14 cellular contexts compared by ENCODE assay signal in genomic region chr7:127907638-127908040, GRCh38.
DNase-seq lines count a peak whose midpoint lies in the region.
"Had no signal": no experiment of that assay in that cellular context is flagged by ENCODE, and none has a peak within 500 bp of the region (broad histone marks: within the 10 kb centered on the region; RNA-seq: fewer than 3 reads in every experiment).

No MANE protein-coding gene starts in this region.

- peaks cover 31% of the 10 kb centered on the region; the same call in 1 of the 2 replicates for H3F3A ChIP-seq in GM23248 (ENCODE audit: insufficient read depth)

- no peaks in the 10 kb centered on the region for H3K27me3 ChIP-seq in GM23248 (replicated peaks; ENCODE audit: insufficient read depth)

- H3K27ac ChIP-seq in GM23248: no peak overlapping the region
- H3K27ac ChIP-seq: psoas muscle had no signal

- H3K4me1 ChIP-seq in GM23248 (ENCODE audit: insufficient read depth): peaks cover 25% of the 10 kb centered on the region
- H3K4me1 ChIP-seq: psoas muscle had no signal

- WGBS in GM23248 (ENCODE audit: low coverage in 1 of 2, low lambda C conversion rate in 2 of 2, missing lambda C conversion rate in 2 of 2), 2 experiments: 79 to 86% methylated on average over 3 of the region's 3 CpGs

- no peak overlapping the region for H3K9ac ChIP-seq in GM23248

- no peak overlapping the region for H3K4me3 ChIP-seq in GM23248
- H3K4me3 ChIP-seq: psoas muscle had no signal

- H2AFZ ChIP-seq in GM23248: no peak overlapping the region

- no peaks in the 10 kb centered on the region for H3K9me3 ChIP-seq in GM23248 (ENCODE audit: low read depth)
- H3K9me3 ChIP-seq: psoas muscle had no signal

- H4K20me1 ChIP-seq in GM23248 (ENCODE audit: insufficient read depth): no peaks in the 10 kb centered on the region; the same call in 1 of the 2 replicates

- in situ Hi-C loops in GM23248 (cut with MboI): no loop called here

- H3K9me2 ChIP-seq in GM23248 (ENCODE audit: insufficient read depth): no peaks in the 10 kb centered on the region

- peaks cover 86% of the 10 kb centered on the region for H3K79me2 ChIP-seq in GM23248 (ENCODE audit: insufficient read depth)

- H3K4me2 ChIP-seq in GM23248 (ENCODE audit: unreplicated experiment): no peak overlapping the region

- DNase-seq in DMS53 (lab: John Stamatoyannopoulos, UW) (peak; percentile 83), HuH-7 (ENCODE audit: low spot score) (peak; percentile 10), astrocyte of the hippocampus (ENCODE audit: low read depth, low spot score) (peak; percentile 39), lung microvascular endothelial cell (ENCODE audit: low read depth in 2 of 2) (peak; percentile 58 to 86), NCI-H2107 (lab: John Stamatoyannopoulos, UW) (no peak), CD1c-positive myeloid dendritic cell (ENCODE audit: extremely low spot score) (no peak), anterior cingulate cortex (lab: John Stamatoyannopoulos, UW) (no peak), GM23248 (no peak)
- DNase-seq: CD4-positive, CD25-positive, alpha-beta regulatory T cell; effector memory CD4-positive, alpha-beta T cell; mesendoderm; NCI-H1694; psoas muscle; stimulated activated CD4-positive, alpha-beta T cell treated with anti-CD3 and anti-CD28 coated beads, Interleukin-2, amount 100 ng/mL, for 48 hours had no signal

- H3K36me3 ChIP-seq in GM23248 (ENCODE audit: low read depth): 0 out of 2 replicates have a peak, but pooled peaks cover 3% of the 10 kb centered on the region

Comparison
In these comparisons a context has a peak if more than half of its experiments do, and no peak if none do; other contexts are left out.
1. DNase-seq: peak in DMS53 (single experiment), HuH-7 (single experiment), astrocyte of the hippocampus (single experiment) and lung microvascular endothelial cell (2 of 2); none in NCI-H2107 (single experiment), CD1c-positive myeloid dendritic cell (single experiment), anterior cingulate cortex (0 of 58) and GM23248 (single experiment).